Comparison of ENCODE assay signal across 17 cellular contexts in genomic region chr10:115861864-115862263, GRCh38.
DNase-seq lines count a peak whose midpoint lies in the region; ATAC-seq and TF ChIP-seq lines count a peak whose summit lies in the region.
"Had no signal": no experiment of that assay in that cellular context is flagged by ENCODE, and none has a peak within 500 bp of the region (broad histone marks: within the 10 kb centered on the region; RNA-seq: fewer than 3 reads in every experiment).

No MANE protein-coding gene starts in this region.

- no peak overlapping the region for H3K56ac ChIP-seq in H9 (ENCODE audit: insufficient read length, low read depth, low read length)

- no peak overlapping the region for H4K91ac ChIP-seq in H9 (ENCODE audit: insufficient read length, low read depth, low read length)

- peak; percentile 55 for DNase-seq in HPDE6-E6E7 (ENCODE audit: extremely low spot score)
- peak; percentile 5 for DNase-seq in astrocyte of the cerebellum (ENCODE audit: low read depth)
- peak; percentile 12 for DNase-seq in hepatic stellate cell (ENCODE audit: low spot score)
- DNase-seq in anterior cingulate cortex (lab: John Stamatoyannopoulos, UW), result no peak
- no peak for DNase-seq in AML-193 (lab: John Stamatoyannopoulos, UW)
- no peak for DNase-seq in H9
- DNase-seq: COR-L47, heart right ventricle, NCI-H2107, NCI-H748 treated with DMSO at 0.1 percent for 48 hours, pancreas, T-helper 1 cell had no signal

- H2AK5ac ChIP-seq in H9 (ENCODE audit: insufficient read length, low read length), result no peak overlapping the region

- no peak overlapping the region for H2BK15ac ChIP-seq in H9 (ENCODE audit: low read depth, low read length)

- H2AFZ ChIP-seq in ACC112 (ENCODE audit: low read length, unreplicated experiment), result no peak overlapping the region
- no peak overlapping the region for H2AFZ ChIP-seq in H9 (ENCODE audit: low read length)

- H3T11ph ChIP-seq in H9 (ENCODE audit: low read length), result no peak overlapping the region

- H3K4me1 ChIP-seq in ACC112 (ENCODE audit: control insufficient read depth, insufficient read depth, low read length, unreplicated experiment) (peaks cover 12% of the 10 kb centered on the region), H9 (ENCODE audit: insufficient read depth, low read length) (no peaks in the 10 kb centered on the region)
- H3K4me1 ChIP-seq: heart right ventricle, pancreas had no signal

- H2BK20ac ChIP-seq in H9 (ENCODE audit: low read depth, low read length, poor library complexity, severe bottlenecking), result no peak overlapping the region

- no CpG with 5 or more reads among the region's 1 CpG for WGBS in H9 (ENCODE audit: extremely low coverage, insufficient read length, low lambda C conversion rate)

- no peak overlapping the region for H3K4me3 Mint-ChIP-seq in H9
- H3K4me3 Mint-ChIP-seq: stimulated activated naive CD8-positive, alpha-beta T cell treated with anti-CD3 and anti-CD28 coated beads, Interleukin-15, Interleukin-2, amounts not matched to agents 100 ng/mL and 50 ng/mL, for 24 hours had no signal

- H3K9me3 ChIP-seq in H9 (ENCODE audit: control insufficient read depth, low read depth, low read length), result no peaks in the 10 kb centered on the region
- H3K9me3 ChIP-seq: heart right ventricle, pancreas had no signal

- no peak overlapping the region for H4K5ac ChIP-seq in H9 (ENCODE audit: insufficient read length, low read depth, low read length)

- no peak overlapping the region for H3K9ac ChIP-seq in H9 (ENCODE audit: extremely low read depth, insufficient read length, low read length)

- H3K4me3 ChIP-seq in ACC112 (ENCODE audit: low read depth, low read length) (no peak overlapping the region), astrocyte of the cerebellum (ENCODE audit: low read depth, low read length) (no peak overlapping the region)
- H3K4me3 ChIP-seq: heart right ventricle, pancreas had no signal

- no peaks in the 10 kb centered on the region for H3K27me3 Mint-ChIP-seq in H9 (ENCODE audit: low read depth)
- H3K27me3 Mint-ChIP-seq: stimulated activated naive CD8-positive, alpha-beta T cell treated with anti-CD3 and anti-CD28 coated beads, Interleukin-15, Interleukin-2, amounts not matched to agents 100 ng/mL and 50 ng/mL, for 24 hours had no signal

- peaks cover 0 to 3% of the 10 kb centered on the region in 2 experiments; a peak in 2 of 5 replicates for H3K9me3 Mint-ChIP-seq in H9
- H3K9me3 Mint-ChIP-seq: stimulated activated naive CD8-positive, alpha-beta T cell treated with anti-CD3 and anti-CD28 coated beads, Interleukin-15, Interleukin-2, amounts not matched to agents 100 ng/mL and 50 ng/mL, for 24 hours had no signal

- H3K27me3 ChIP-seq in ACC112 (ENCODE audit: insufficient read depth, low read length) (no peaks in the 10 kb centered on the region), H9 (ENCODE audit: insufficient read depth, low read length) (no peaks in the 10 kb centered on the region)
- H3K27me3 ChIP-seq: heart right ventricle, pancreas had no signal

- H3K27ac Mint-ChIP-seq in H9, result no peak overlapping the region
- H3K27ac Mint-ChIP-seq: activated naive CD4-positive, alpha-beta T cell treated with anti-CD3 and anti-CD28 coated beads, Interleukin-2, amount 50 U/mL, for 72 hours; stimulated activated naive CD8-positive, alpha-beta T cell treated with anti-CD3 and anti-CD28 coated beads, Interleukin-15, Interleukin-2, amounts not matched to agents 100 ng/mL and 50 ng/mL, for 24 hours had no signal

- H2BK12ac ChIP-seq in H9 (ENCODE audit: insufficient read length, low read depth, low read length), result no peak overlapping the region

- no peak overlapping the region for H2BK120ac ChIP-seq in H9 (ENCODE audit: low read depth, low read length, poor library complexity, severe bottlenecking)

- H3K23me2 ChIP-seq in H9 (ENCODE audit: insufficient read length, low read depth, low read length, poor library complexity, severe bottlenecking), result no peaks in the 10 kb centered on the region

- H3K4me1 Mint-ChIP-seq in H9, result peaks cover 0 to 1% of the 10 kb centered on the region in 2 experiments; a peak in 1 of 4 replicates

- H3K18ac ChIP-seq in H9 (ENCODE audit: insufficient read length, low read depth, low read length), result no peak overlapping the region

- ATAC-seq in GM19463 (IDR thresholded peaks at IDR 0.05; ENCODE audit: unreplicated experiment), result no peak
- ATAC-seq: activated CD4-positive, CD25-positive, alpha-beta regulatory T cell treated with anti-CD3 and anti-CD28 coated beads, Interleukin-2, amount 50 U/mL, for 24 hours; activated naive CD4-positive, alpha-beta T cell treated with anti-CD3 and anti-CD28 coated beads, Interleukin-2, amount 50 U/mL, for 72 hours; heart right ventricle; pancreas had no signal

- TF ChIP-seq CTCF in astrocyte of the cerebellum (IDR thresholded peaks at IDR 0.05; ENCODE audit: low read depth, low read length, missing control alignments), result no peak
- TF ChIP-seq CTCF in H9 (conservative IDR thresholded peaks at IDR 0.05), result no peak

- H3K36me3 ChIP-seq in ACC112 (ENCODE audit: insufficient read depth, low read length), result no peaks in the 10 kb centered on the region
- H3K36me3 ChIP-seq: heart right ventricle, pancreas had no signal

- H2BK5ac ChIP-seq in H9 (ENCODE audit: insufficient read length, low read length), result no peak overlapping the region

- no peak overlapping the region for H3K23ac ChIP-seq in H9 (ENCODE audit: insufficient read length, low read depth, low read length)

- H3K79me2 ChIP-seq in ACC112 (ENCODE audit: control insufficient read depth, insufficient read depth, low read length, unreplicated experiment) (no peaks in the 10 kb centered on the region), H9 (ENCODE audit: insufficient read depth, low read length) (no peaks in the 10 kb centered on the region)

- peak overlapping the region; percentile 45 for H3K27ac ChIP-seq in ACC112 (ENCODE audit: low read depth, low read length)
- no peak overlapping the region for H3K27ac ChIP-seq in H9 (ENCODE audit: insufficient read length, low read depth, low read length)
- H3K27ac ChIP-seq: heart right ventricle, pancreas had no signal

- H4K20me1 ChIP-seq in H9 (ENCODE audit: control insufficient read depth, insufficient read depth, insufficient read length), result no peaks in the 10 kb centered on the region

- in situ Hi-C loops in astrocyte of the cerebellum (cut with HindIII; ENCODE audit: low sequenced_read_pairs), result no loop called here

- H3K36me3 Mint-ChIP-seq in H9 (ENCODE audit: insufficient read depth in 1 of 3, low read depth in 3 of 3), result peaks cover 0 to 4% (median 3%) of the 10 kb centered on the region in 3 experiments; a peak in 1 of 7 replicates
- H3K36me3 Mint-ChIP-seq: activated naive CD4-positive, alpha-beta T cell treated with anti-CD3 and anti-CD28 coated beads, Interleukin-2, amount 50 U/mL, for 72 hours had no signal

- no peak overlapping the region for H3K4me2 ChIP-seq in H9 (ENCODE audit: insufficient read depth, insufficient read length, low read length)

- H3K14ac ChIP-seq in H9 (ENCODE audit: insufficient read depth, low read length), result no peak overlapping the region

- H3K4ac ChIP-seq in H9 (ENCODE audit: low read depth, low read length), result no peak overlapping the region

- H3K79me1 ChIP-seq in H9 (ENCODE audit: insufficient read depth, low read depth, low read length, poor library complexity, severe bottlenecking), result no peaks in the 10 kb centered on the region

- H4K8ac ChIP-seq in H9 (replicated peaks; ENCODE audit: insufficient read length, low read depth, low read length), result no peak overlapping the region

Comparison
In these comparisons a context has a peak if more than half of its experiments do, and no peak if none do; other contexts are left out.
1. DNase-seq: peak in HPDE6-E6E7 (single experiment), astrocyte of the cerebellum (single experiment) and hepatic stellate cell (single experiment); none in anterior cingulate cortex (0 of 58), AML-193 (0 of 2) and H9 (single experiment).